Comparison of ENCODE assay signal across 2 cellular contexts in genomic region chr16:2178321-2179106, GRCh38.
TF ChIP-seq lines count a peak whose summit lies in the region.

No MANE protein-coding gene starts in this region.

TF ChIP-seq in SK-N-SH, 30 proteins besides CTCF, POLR2A, EP300 and RAD21 (continued from another document):
- TF ChIP-seq, protein P1, sequence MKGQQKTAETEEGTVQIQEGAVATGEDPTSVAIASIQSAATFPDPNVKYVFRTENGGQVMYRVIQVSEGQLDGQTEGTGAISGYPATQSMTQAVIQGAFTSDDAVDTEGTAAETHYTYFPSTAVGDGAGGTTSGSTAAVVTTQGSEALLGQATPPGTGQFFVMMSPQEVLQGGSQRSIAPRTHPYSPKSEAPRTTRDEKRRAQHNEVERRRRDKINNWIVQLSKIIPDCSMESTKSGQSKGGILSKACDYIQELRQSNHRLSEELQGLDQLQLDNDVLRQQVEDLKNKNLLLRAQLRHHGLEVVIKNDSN (IDR thresholded peaks at IDR 0.05; ENCODE audit: borderline replicate concordance, low read depth), result no peak
- TF ChIP-seq SMC3 (IDR thresholded peaks at IDR 0.05; ENCODE audit: low read depth, low read length), result no peak
- TF ChIP-seq RXRA (IDR thresholded peaks at IDR 0.05; ENCODE audit: borderline replicate concordance, low read depth), result no peak
- TF ChIP-seq, protein P2, sequence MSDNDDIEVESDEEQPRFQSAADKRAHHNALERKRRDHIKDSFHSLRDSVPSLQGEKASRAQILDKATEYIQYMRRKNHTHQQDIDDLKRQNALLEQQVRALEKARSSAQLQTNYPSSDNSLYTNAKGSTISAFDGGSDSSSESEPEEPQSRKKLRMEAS (IDR thresholded peaks at IDR 0.05; ENCODE audit: low read depth), result no peak
- TF ChIP-seq FOXJ3 (CRISPR knock-in tag; IDR thresholded peaks at IDR 0.05), result no peak
- no peak for TF ChIP-seq SIN3A (IDR thresholded peaks at IDR 0.05; ENCODE audit: borderline replicate concordance, low read depth, low read length)
TF ChIP-seq in SK-N-SH: peak in this region for 0.

TF ChIP-seq in SK-N-SH treated with all-trans-retinoic acid at 6 μM for 48 hours, 23 proteins besides CTCF, POLR2A, EP300 and RAD21 (continued from another document):
- TF ChIP-seq, protein P3, sequence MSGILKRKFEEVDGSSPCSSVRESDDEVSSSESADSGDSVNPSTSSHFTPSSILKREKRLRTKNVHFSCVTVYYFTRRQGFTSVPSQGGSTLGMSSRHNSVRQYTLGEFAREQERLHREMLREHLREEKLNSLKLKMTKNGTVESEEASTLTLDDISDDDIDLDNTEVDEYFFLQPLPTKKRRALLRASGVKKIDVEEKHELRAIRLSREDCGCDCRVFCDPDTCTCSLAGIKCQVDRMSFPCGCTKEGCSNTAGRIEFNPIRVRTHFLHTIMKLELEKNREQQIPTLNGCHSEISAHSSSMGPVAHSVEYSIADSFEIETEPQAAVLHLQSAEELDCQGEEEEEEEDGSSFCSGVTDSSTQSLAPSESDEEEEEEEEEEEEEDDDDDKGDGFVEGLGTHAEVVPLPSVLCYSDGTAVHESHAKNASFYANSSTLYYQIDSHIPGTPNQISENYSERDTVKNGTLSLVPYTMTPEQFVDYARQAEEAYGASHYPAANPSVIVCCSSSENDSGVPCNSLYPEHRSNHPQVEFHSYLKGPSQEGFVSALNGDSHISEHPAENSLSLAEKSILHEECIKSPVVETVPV (CRISPR knock-in tag; IDR thresholded peaks at IDR 0.05), result no peak
- TF ChIP-seq, protein P4, sequence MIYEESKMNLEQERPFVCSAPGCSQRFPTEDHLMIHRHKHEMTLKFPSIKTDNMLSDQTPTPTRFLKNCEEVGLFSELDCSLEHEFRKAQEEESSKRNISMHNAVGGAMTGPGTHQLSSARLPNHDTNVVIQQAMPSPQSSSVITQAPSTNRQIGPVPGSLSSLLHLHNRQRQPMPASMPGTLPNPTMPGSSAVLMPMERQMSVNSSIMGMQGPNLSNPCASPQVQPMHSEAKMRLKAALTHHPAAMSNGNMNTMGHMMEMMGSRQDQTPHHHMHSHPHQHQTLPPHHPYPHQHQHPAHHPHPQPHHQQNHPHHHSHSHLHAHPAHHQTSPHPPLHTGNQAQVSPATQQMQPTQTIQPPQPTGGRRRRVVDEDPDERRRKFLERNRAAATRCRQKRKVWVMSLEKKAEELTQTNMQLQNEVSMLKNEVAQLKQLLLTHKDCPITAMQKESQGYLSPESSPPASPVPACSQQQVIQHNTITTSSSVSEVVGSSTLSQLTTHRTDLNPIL (CRISPR knock-in tag; IDR thresholded peaks at IDR 0.05; ENCODE audit: low read depth), result no peak
- no peak for TF ChIP-seq BACH2 (CRISPR knock-in tag; IDR thresholded peaks at IDR 0.05; ENCODE audit: borderline replicate concordance)
- TF ChIP-seq SNAI2 (CRISPR knock-in tag; IDR thresholded peaks at IDR 0.05), result no peak
- TF ChIP-seq ISL1 (CRISPR knock-in tag; IDR thresholded peaks at IDR 0.05), result no peak
- no peak for TF ChIP-seq ARNTL (CRISPR knock-in tag; IDR thresholded peaks at IDR 0.05; ENCODE audit: borderline replicate concordance, low read depth)
- no peak for TF ChIP-seq TCF4 (CRISPR knock-in tag; IDR thresholded peaks at IDR 0.05; ENCODE audit: borderline replicate concordance)
- TF ChIP-seq ESRRG (CRISPR knock-in tag; IDR thresholded peaks at IDR 0.05), result no peak
- no peak for TF ChIP-seq ZNF565 (CRISPR knock-in tag; conservative IDR thresholded peaks at IDR 0.05; ENCODE audit: low read depth)
- TF ChIP-seq, protein P5, sequence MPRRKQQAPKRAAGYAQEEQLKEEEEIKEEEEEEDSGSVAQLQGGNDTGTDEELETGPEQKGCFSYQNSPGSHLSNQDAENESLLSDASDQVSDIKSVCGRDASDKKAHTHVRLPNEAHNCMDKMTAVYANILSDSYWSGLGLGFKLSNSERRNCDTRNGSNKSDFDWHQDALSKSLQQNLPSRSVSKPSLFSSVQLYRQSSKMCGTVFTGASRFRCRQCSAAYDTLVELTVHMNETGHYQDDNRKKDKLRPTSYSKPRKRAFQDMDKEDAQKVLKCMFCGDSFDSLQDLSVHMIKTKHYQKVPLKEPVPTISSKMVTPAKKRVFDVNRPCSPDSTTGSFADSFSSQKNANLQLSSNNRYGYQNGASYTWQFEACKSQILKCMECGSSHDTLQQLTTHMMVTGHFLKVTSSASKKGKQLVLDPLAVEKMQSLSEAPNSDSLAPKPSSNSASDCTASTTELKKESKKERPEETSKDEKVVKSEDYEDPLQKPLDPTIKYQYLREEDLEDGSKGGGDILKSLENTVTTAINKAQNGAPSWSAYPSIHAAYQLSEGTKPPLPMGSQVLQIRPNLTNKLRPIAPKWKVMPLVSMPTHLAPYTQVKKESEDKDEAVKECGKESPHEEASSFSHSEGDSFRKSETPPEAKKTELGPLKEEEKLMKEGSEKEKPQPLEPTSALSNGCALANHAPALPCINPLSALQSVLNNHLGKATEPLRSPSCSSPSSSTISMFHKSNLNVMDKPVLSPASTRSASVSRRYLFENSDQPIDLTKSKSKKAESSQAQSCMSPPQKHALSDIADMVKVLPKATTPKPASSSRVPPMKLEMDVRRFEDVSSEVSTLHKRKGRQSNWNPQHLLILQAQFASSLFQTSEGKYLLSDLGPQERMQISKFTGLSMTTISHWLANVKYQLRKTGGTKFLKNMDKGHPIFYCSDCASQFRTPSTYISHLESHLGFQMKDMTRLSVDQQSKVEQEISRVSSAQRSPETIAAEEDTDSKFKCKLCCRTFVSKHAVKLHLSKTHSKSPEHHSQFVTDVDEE (CRISPR knock-in tag; IDR thresholded peaks at IDR 0.05), result no peak
- no peak for TF ChIP-seq OSR1 (CRISPR knock-in tag; IDR thresholded peaks at IDR 0.05)
- TF ChIP-seq CSDC2 (CRISPR knock-in tag; IDR thresholded peaks at IDR 0.05), result no peak
- no peak for TF ChIP-seq ZFP30 (CRISPR knock-in tag; IDR thresholded peaks at IDR 0.05)
- no peak for TF ChIP-seq ZNF70 (CRISPR knock-in tag; IDR thresholded peaks at IDR 0.05)
- no peak for TF ChIP-seq GLIS3 (CRISPR knock-in tag; IDR thresholded peaks at IDR 0.05)
- TF ChIP-seq RARB (CRISPR knock-in tag; IDR thresholded peaks at IDR 0.05), result no peak
- no peak for TF ChIP-seq ZNF8 (CRISPR knock-in tag; IDR thresholded peaks at IDR 0.05)
